ENCODE assay signal across 32 cellular contexts in the genomic region with DNA sequence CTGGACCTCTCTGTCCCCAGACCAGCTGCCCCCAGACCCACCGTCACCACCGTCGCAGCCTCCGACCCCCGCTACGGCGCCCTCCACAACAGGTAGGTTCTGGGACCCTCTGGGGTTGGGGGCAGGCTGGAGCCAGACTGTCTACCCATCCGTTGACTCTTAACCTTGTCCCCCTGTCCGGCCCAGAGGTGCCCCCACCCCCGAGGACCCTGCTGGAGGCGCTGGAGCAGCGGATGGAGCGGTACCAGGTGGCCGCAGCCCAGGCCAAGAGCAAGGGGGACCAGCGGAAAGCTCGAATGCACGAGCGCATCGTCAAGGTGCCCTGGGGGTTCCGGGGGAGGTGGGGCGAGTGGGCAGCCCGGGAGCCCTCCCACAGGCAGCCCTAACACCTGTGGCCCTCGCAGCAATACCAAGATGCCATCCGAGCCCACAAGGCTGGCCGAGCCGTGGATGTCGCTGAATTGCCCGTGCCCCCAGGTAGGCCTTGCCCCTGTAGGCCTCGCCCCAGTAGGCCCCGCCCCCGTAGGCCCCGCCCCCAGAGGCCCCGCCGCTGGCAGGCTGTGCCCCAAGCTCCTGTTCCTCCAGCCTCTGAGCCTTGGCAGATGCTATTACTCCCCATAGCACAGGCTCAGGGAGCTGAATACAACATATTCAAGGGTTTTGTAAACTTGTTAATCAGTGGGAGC. TPM values are rescaled to one million over a fixed set of nuclear protein-coding genes. Genes with fewer than 3 reads are reported as not detected.
"Had no signal": no experiment of that assay in that cellular context is flagged by ENCODE, and none has a peak within 500 bp of the region (broad histone marks: within the 10 kb centered on the region; RNA-seq: fewer than 3 reads in every experiment).

No MANE protein-coding gene starts in this region.

- ATAC-seq: activated CD8-positive, alpha-beta memory T cell treated with anti-CD3 and anti-CD28 coated beads, Interleukin-2, amount 10 ng/mL, durations not matched to agents 7 days and 5 days; activated CD8-positive, alpha-beta T cell treated with anti-CD3 and anti-CD28 coated beads, Interleukin-2, amount 10 ng/mL, durations not matched to agents 7 days and 5 days; activated naive CD8-positive, alpha-beta T cell treated with anti-CD3 and anti-CD28 coated beads, Interleukin-2, amount 50 U/mL, for 24 hours; stimulated activated memory B cell treated with anti-CD40 and anti-IgM and Interleukin-4, amounts not matched to agents 10 μg/mL and 1 μg/mL and 100 μg/mL, for 72 hours; stimulated activated naive CD8-positive, alpha-beta T cell treated with anti-CD3 and anti-CD28 coated beads, Interleukin-15, amount 100 ng/mL, for 72 hours; T-helper 17 cell had no signal

- H3K4me3 ChIP-seq: left lung, lung, right atrium auricular region, smooth muscle cell, uterus had no signal

- H3K36me3 ChIP-seq: uterus had no signal

- H3K27ac Mint-ChIP-seq: activated CD8-positive, alpha-beta memory T cell treated with anti-CD3 and anti-CD28 coated beads, Interleukin-2, amount 10 ng/mL, durations not matched to agents 7 days and 5 days; activated CD8-positive, alpha-beta T cell treated with anti-CD3 and anti-CD28 coated beads, Interleukin-2, amount 10 ng/mL, durations not matched to agents 7 days and 5 days; activated naive CD4-positive, alpha-beta T cell treated with anti-CD3 and anti-CD28 coated beads, Interleukin-2, amount 50 U/mL, for 24 hours; activated naive CD8-positive, alpha-beta T cell treated with anti-CD3 and anti-CD28 coated beads, Interleukin-2, amount 50 U/mL, for 24 hours; activated T-helper 2 cell treated with anti-CD3 and anti-CD28 coated beads, Interferon-gamma antibody, Interleukin-2, Interleukin-4, amounts not matched to agents 10 μg/mL and 5 μg/mL and 100 μg/mL, durations not matched to agents 14 hours and 24 hours and 36 hours; nephron; stimulated activated memory B cell treated with anti-CD40 and anti-IgM and Interleukin-4, amounts not matched to agents 10 μg/mL and 1 μg/mL and 100 μg/mL, for 72 hours; T-helper 17 cell; type B pancreatic cell had no signal

- H3K9me3 Mint-ChIP-seq: activated naive CD4-positive, alpha-beta T cell treated with anti-CD3 and anti-CD28 coated beads, Interleukin-2, amount 50 U/mL, for 24 hours; immature natural killer cell; nephron; stimulated activated naive CD8-positive, alpha-beta T cell treated with anti-CD3 and anti-CD28 coated beads, Interleukin-15, amount 100 ng/mL, for 72 hours; type B pancreatic cell had no signal

- H3K27me3 ChIP-seq: left lung, right atrium auricular region, uterus had no signal

- H3K9ac ChIP-seq: parathyroid adenoma had no signal

- H2AFZ ChIP-seq: parathyroid adenoma had no signal

- H3K27ac ChIP-seq: epithelial cell of prostate, left lung, parathyroid adenoma, right atrium auricular region, uterus, WERI-Rb-1 had no signal

- H3K4me1 Mint-ChIP-seq: activated naive CD4-positive, alpha-beta T cell treated with anti-CD3 and anti-CD28 coated beads, Interleukin-2, amount 50 U/mL, for 24 hours; activated naive CD8-positive, alpha-beta T cell treated with anti-CD3 and anti-CD28 coated beads, Interleukin-2, amount 50 U/mL, for 24 hours; nephron; stimulated activated memory B cell treated with anti-CD40 and anti-IgM and Interleukin-4, amounts not matched to agents 10 μg/mL and 1 μg/mL and 100 μg/mL, for 72 hours; stimulated activated naive CD8-positive, alpha-beta T cell treated with anti-CD3 and anti-CD28 coated beads, Interleukin-15, amount 100 ng/mL, for 72 hours had no signal

- H3K4me1 ChIP-seq: parathyroid adenoma, right atrium auricular region, uterus had no signal

- H3K9me3 ChIP-seq: right atrium auricular region, uterus had no signal

- H3K4me3 Mint-ChIP-seq: activated CD8-positive, alpha-beta memory T cell treated with anti-CD3 and anti-CD28 coated beads, Interleukin-2, amount 10 ng/mL, durations not matched to agents 7 days and 5 days; activated CD8-positive, alpha-beta T cell treated with anti-CD3 and anti-CD28 coated beads, Interleukin-2, amount 10 ng/mL, durations not matched to agents 7 days and 5 days; activated naive CD4-positive, alpha-beta T cell treated with anti-CD3 and anti-CD28 coated beads, Interleukin-2, amount 50 U/mL, for 24 hours; activated naive CD8-positive, alpha-beta T cell treated with anti-CD3 and anti-CD28 coated beads, Interleukin-2, amount 50 U/mL, for 24 hours; immature natural killer cell; nephron; stimulated activated memory B cell treated with anti-CD40 and anti-IgM and Interleukin-4, amounts not matched to agents 10 μg/mL and 1 μg/mL and 100 μg/mL, for 72 hours; stimulated activated naive CD8-positive, alpha-beta T cell treated with anti-CD3 and anti-CD28 coated beads, Interleukin-15, amount 100 ng/mL, for 72 hours; T-helper 17 cell; type B pancreatic cell had no signal

- H3K4me2 ChIP-seq: smooth muscle cell had no signal

- DNase-seq: activated CD4-positive, alpha-beta T cell treated with anti-CD3 and anti-CD28 coated beads, Interleukin-2, amount 50 U/mL, for 1 hour; activated CD4-positive, CD25-positive, alpha-beta regulatory T cell treated with anti-CD3 and anti-CD28 coated beads, Interleukin-2, amount 50 U/mL, for 72 hours; activated CD8-positive, alpha-beta memory T cell treated with anti-CD3 and anti-CD28 coated beads, Interleukin-2, amount 10 ng/mL, durations not matched to agents 7 days and 5 days; activated CD8-positive, alpha-beta T cell treated with anti-CD3 and anti-CD28 coated beads, Interleukin-2, amount 10 ng/mL, durations not matched to agents 7 days and 5 days; activated naive CD8-positive, alpha-beta T cell treated with anti-CD3 and anti-CD28 coated beads, Interleukin-2, amount 50 U/mL, for 24 hours; activated T-cell treated with anti-CD3 and anti-CD28 coated beads, Interleukin-2, amount 50 U/mL, for 48 hours; amygdala; dermis blood vessel endothelial cell; effector CD4-positive, alpha-beta T cell; immature natural killer cell; kidney; left lung; stimulated activated CD4-positive, alpha-beta T cell treated with anti-CD3 and anti-CD28 coated beads, Interleukin-1b, Interleukin-23, amount 100 ng/mL, for 48 hours; stimulated activated CD4-positive, alpha-beta T cell treated with anti-CD3 and anti-CD28 coated beads, Interleukin-4, amount 100 ng/mL, for 4 hours; stimulated activated CD8-positive, alpha-beta memory T cell treated with anti-CD3 and anti-CD28 coated beads, Interleukin-4, amount 100 ng/mL, for 48 hours; stimulated activated naive CD8-positive, alpha-beta T cell treated with anti-CD3 and anti-CD28 coated beads, Interleukin-15, amount 100 ng/mL, for 72 hours; T-helper 17 cell; T1000; uterus; WERI-Rb-1 had no signal

- H3K27me3 Mint-ChIP-seq: activated CD8-positive, alpha-beta memory T cell treated with anti-CD3 and anti-CD28 coated beads, Interleukin-2, amount 10 ng/mL, durations not matched to agents 7 days and 5 days; activated naive CD4-positive, alpha-beta T cell treated with anti-CD3 and anti-CD28 coated beads, Interleukin-2, amount 50 U/mL, for 24 hours; activated naive CD8-positive, alpha-beta T cell treated with anti-CD3 and anti-CD28 coated beads, Interleukin-2, amount 50 U/mL, for 24 hours; stimulated activated memory B cell treated with anti-CD40 and anti-IgM and Interleukin-4, amounts not matched to agents 10 μg/mL and 1 μg/mL and 100 μg/mL, for 72 hours; stimulated activated naive CD8-positive, alpha-beta T cell treated with anti-CD3 and anti-CD28 coated beads, Interleukin-15, amount 100 ng/mL, for 72 hours; T-helper 17 cell; type B pancreatic cell had no signal

RNA-seq across cellular contexts. Expression of gene PODNL1, which starts 19.3 kb away (rescaled TPM):
- polyA plus RNA-seq: immature natural killer cell had no signal

RNA-seq across cellular contexts. Expression of gene NANOS3, which starts 41.9 kb away (rescaled TPM):
- total RNA-seq: dermis blood vessel endothelial cell, mesenteric fat pad, pulmonary artery endothelial cell, right atrium auricular region, smooth muscle cell had no signal
- polyA plus RNA-seq: immature natural killer cell had no signal
